2 cellular contexts compared by ENCODE assay signal in genomic region chr19:2139385-2140192, GRCh38.
TF ChIP-seq lines count a peak whose summit lies in the region.

No MANE protein-coding gene starts in this region.

TF ChIP-seq in IMR-90, 13 proteins besides CTCF, POLR2A, EP300 and RAD21:
- TF ChIP-seq RCOR1 (IDR thresholded peaks at IDR 0.05; ENCODE audit: insufficient replicate concordance, low read length) = no peak
- no peak for TF ChIP-seq RFX5 (IDR thresholded peaks at IDR 0.05; ENCODE audit: low read depth, low read length)
- no peak for TF ChIP-seq FOS (IDR thresholded peaks at IDR 0.05; ENCODE audit: low read depth, low read length)
- TF ChIP-seq, protein P1, sequence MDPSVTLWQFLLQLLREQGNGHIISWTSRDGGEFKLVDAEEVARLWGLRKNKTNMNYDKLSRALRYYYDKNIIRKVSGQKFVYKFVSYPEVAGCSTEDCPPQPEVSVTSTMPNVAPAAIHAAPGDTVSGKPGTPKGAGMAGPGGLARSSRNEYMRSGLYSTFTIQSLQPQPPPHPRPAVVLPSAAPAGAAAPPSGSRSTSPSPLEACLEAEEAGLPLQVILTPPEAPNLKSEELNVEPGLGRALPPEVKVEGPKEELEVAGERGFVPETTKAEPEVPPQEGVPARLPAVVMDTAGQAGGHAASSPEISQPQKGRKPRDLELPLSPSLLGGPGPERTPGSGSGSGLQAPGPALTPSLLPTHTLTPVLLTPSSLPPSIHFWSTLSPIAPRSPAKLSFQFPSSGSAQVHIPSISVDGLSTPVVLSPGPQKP (IDR thresholded peaks at IDR 0.05; ENCODE audit: borderline replicate concordance, low read depth, low read length) = no peak
- no peak for TF ChIP-seq BHLHE40 (IDR thresholded peaks at IDR 0.05; ENCODE audit: low read depth, low read length)
- TF ChIP-seq, protein P2, sequence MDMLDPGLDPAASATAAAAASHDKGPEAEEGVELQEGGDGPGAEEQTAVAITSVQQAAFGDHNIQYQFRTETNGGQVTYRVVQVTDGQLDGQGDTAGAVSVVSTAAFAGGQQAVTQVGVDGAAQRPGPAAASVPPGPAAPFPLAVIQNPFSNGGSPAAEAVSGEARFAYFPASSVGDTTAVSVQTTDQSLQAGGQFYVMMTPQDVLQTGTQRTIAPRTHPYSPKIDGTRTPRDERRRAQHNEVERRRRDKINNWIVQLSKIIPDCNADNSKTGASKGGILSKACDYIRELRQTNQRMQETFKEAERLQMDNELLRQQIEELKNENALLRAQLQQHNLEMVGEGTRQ (IDR thresholded peaks at IDR 0.05; ENCODE audit: low read depth, low read length) = no peak
- TF ChIP-seq SMC3 (IDR thresholded peaks at IDR 0.05; ENCODE audit: low read depth, low read length) = no peak
- TF ChIP-seq CEBPB (IDR thresholded peaks at IDR 0.05; ENCODE audit: low read depth, low read length) = no peak
TF ChIP-seq in IMR-90: peak in this region for 0.

TF ChIP-seq in H1, 55 proteins besides CTCF, POLR2A, EP300 and RAD21:
- TF ChIP-seq BACH1 (IDR thresholded peaks at IDR 0.05; ENCODE audit: low read length) = no peak
- no peak for TF ChIP-seq ASH2L (IDR thresholded peaks at IDR 0.05; ENCODE audit: low read length)
- no peak for TF ChIP-seq EZH2 (IDR thresholded peaks at IDR 0.05; ENCODE audit: low read depth, low read length, severe bottlenecking)
- no peak for TF ChIP-seq CEBPB (IDR thresholded peaks at IDR 0.05; ENCODE audit: low read depth, low read length)
- no peak for TF ChIP-seq SAP30 (IDR thresholded peaks at IDR 0.05; ENCODE audit: insufficient read depth, insufficient replicate concordance, low read length)
- TF ChIP-seq SRF (IDR thresholded peaks at IDR 0.05; ENCODE audit: low read depth, low read length) = no peak
- TF ChIP-seq KDM4A (IDR thresholded peaks at IDR 0.05; ENCODE audit: low read depth, low read length, severe bottlenecking) = no peak
- no peak for TF ChIP-seq CREB1 (IDR thresholded peaks at IDR 0.05)
- no peak for TF ChIP-seq POLR2AphosphoS5 (IDR thresholded peaks at IDR 0.05; ENCODE audit: low read depth, low read length)
- no peak for TF ChIP-seq BCL11A (IDR thresholded peaks at IDR 0.05; ENCODE audit: low read depth in 2 of 2, low read length in 2 of 2)
- TF ChIP-seq ATF3 (IDR thresholded peaks at IDR 0.05; ENCODE audit: insufficient read depth, low read depth, low read length) = no peak
- no peak for TF ChIP-seq JUND (IDR thresholded peaks at IDR 0.05; ENCODE audit: low read length)
- TF ChIP-seq SUZ12 (IDR thresholded peaks at IDR 0.05; ENCODE audit: low read length) = no peak
- no peak for TF ChIP-seq RNF2 (IDR thresholded peaks at IDR 0.05; ENCODE audit: borderline replicate concordance, low read depth, low read length, missing control alignments, poor library complexity, severe bottlenecking)
- no peak for TF ChIP-seq TAF1 (IDR thresholded peaks at IDR 0.05; ENCODE audit: low read depth, low read length)
- TF ChIP-seq CTBP2 (IDR thresholded peaks at IDR 0.05; ENCODE audit: borderline replicate concordance, insufficient read depth, insufficient read length, low read length) = no peak
- TF ChIP-seq TBP (IDR thresholded peaks at IDR 0.05; ENCODE audit: low read depth, low read length) = no peak
- no peak for TF ChIP-seq FOSL1 (IDR thresholded peaks at IDR 0.05; ENCODE audit: insufficient read depth, low read depth, low read length)
